Comparison of ENCODE assay signal across 23 cellular contexts in the genomic region with DNA sequence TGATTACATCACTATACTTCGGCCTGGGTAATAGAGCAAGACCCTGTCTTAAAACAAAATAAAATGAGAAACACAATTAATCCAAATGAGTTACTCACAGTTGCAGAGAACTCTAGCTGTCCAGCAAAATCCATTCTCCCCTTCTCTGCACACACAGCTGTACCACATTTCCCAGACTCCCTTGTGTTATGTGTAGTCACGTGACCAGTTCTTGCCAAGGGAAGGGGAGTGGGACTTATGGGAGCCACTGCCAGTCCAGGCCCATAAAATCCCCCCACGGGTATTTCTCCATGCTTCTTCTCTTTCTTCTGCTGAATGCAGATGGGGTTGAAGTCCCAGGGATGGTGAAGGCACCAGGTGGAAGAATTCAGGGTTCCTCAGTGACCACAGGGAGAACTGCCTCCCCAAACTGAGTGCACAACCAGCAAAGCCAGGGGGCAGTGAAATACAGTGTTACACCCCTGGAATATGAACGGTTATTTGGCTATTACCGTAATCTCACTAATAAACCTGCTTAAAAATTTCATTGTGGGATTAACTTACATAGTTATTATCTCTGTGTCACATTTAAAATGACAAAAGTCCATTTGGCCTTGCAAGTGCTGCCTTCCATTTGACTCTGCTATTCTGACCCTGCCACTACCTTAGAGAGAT.
"Had no signal": no experiment of that assay in that cellular context is flagged by ENCODE, and none has a peak within 500 bp of the region (broad histone marks: within the 10 kb centered on the region; RNA-seq: fewer than 3 reads in every experiment).

No MANE protein-coding gene starts in this region.

- ATAC-seq: esophagus mucosa; gastrocnemius medialis; left ventricle myocardium superior; lower lobe of right lung; natural killer cell treated with Interleukin-12 subunit alpha and Interleukin-12 subunit beta and Interleukin-15 and Interleukin-18, amount 100 ng/mL, for 72 hours; stimulated activated effector memory CD8-positive, alpha-beta T cell treated with anti-CD3 and anti-CD28 coated beads, Interleukin-12 subunit alpha, Interleukin-12 subunit beta, amount 100 ng/mL, for 72 hours had no signal

- H3K4me3 ChIP-seq: gastrocnemius medialis, lower lobe of right lung, right atrium auricular region, sigmoid colon, stomach, testis, tibial artery had no signal

- H3K4me3 Mint-ChIP-seq: dendritic cell treated with granulocyte-macrophage colony-stimulating factor and Interleukin-4, amounts not matched to agents 40 ng/mL and 50 ng/mL, for 4 days; endodermal cell; naive B cell; natural killer cell treated with Interleukin-12 subunit alpha and Interleukin-12 subunit beta and Interleukin-15 and Interleukin-18, amount 100 ng/mL, for 72 hours; neural crest cell; stimulated activated effector memory CD8-positive, alpha-beta T cell treated with anti-CD3 and anti-CD28 coated beads, Interleukin-12 subunit alpha, Interleukin-12 subunit beta, amount 100 ng/mL, for 72 hours; type B pancreatic cell had no signal

- H3K36me3 ChIP-seq: gastrocnemius medialis, lower lobe of right lung, right atrium auricular region, sigmoid colon, stomach, tibial artery had no signal

- H3K4me1 Mint-ChIP-seq: endodermal cell; naive B cell; neural crest cell; stimulated activated effector memory CD8-positive, alpha-beta T cell treated with anti-CD3 and anti-CD28 coated beads, Interleukin-12 subunit alpha, Interleukin-12 subunit beta, amount 100 ng/mL, for 72 hours had no signal

- DNase-seq: effector CD8-positive, alpha-beta T cell; endodermal cell; gastrocnemius medialis; head of caudate nucleus; left ventricle myocardium superior; lower lobe of right lung; naive B cell; sigmoid colon; stimulated activated CD4-positive, alpha-beta T cell treated with anti-CD3 and anti-CD28 coated beads, Interleukin-2, amount 100 ng/mL, for 24 hours; stimulated activated CD4-positive, alpha-beta T cell treated with anti-CD3 and anti-CD28 coated beads, Interleukin-4, amount 100 ng/mL, for 24 hours; stimulated activated naive CD4-positive, alpha-beta T cell treated with Interleukin-2 at 50 U/mL for 16 hours; stomach; testis; tibial artery had no signal

- H3K36me3 Mint-ChIP-seq: natural killer cell treated with Interleukin-12 subunit alpha and Interleukin-12 subunit beta and Interleukin-15 and Interleukin-18, amount 100 ng/mL, for 72 hours; stimulated activated effector memory CD8-positive, alpha-beta T cell treated with anti-CD3 and anti-CD28 coated beads, Interleukin-12 subunit alpha, Interleukin-12 subunit beta, amount 100 ng/mL, for 72 hours; type B pancreatic cell had no signal

- H3K27me3 ChIP-seq: gastrocnemius medialis, right atrium auricular region, testis, tibial artery had no signal

- H3K9me3 ChIP-seq: gastrocnemius medialis, lower lobe of right lung, testis, tibial artery had no signal

- H3K4me1 ChIP-seq: gastrocnemius medialis, lower lobe of right lung, parathyroid adenoma, right atrium auricular region, sigmoid colon, stomach, testis, tibial artery had no signal

- H3K27ac Mint-ChIP-seq: dendritic cell treated with granulocyte-macrophage colony-stimulating factor and Interleukin-4, amounts not matched to agents 40 ng/mL and 50 ng/mL, for 4 days; endodermal cell; naive B cell; natural killer cell treated with Interleukin-12 subunit alpha and Interleukin-12 subunit beta and Interleukin-15 and Interleukin-18, amount 100 ng/mL, for 72 hours; progenitor cell of endocrine pancreas; stimulated activated effector memory CD8-positive, alpha-beta T cell treated with anti-CD3 and anti-CD28 coated beads, Interleukin-12 subunit alpha, Interleukin-12 subunit beta, amount 100 ng/mL, for 72 hours; type B pancreatic cell had no signal
